ENCODE assay signal across 9 cellular contexts in genomic region chr1:241738284-241738683, GRCh38.
"Had no signal": no experiment of that assay in that cellular context is flagged by ENCODE, and none has a peak within 500 bp of the region (broad histone marks: within the 10 kb centered on the region; RNA-seq: fewer than 3 reads in every experiment).

No MANE protein-coding gene starts in this region.

- DNase-seq: GM23248, GOT3, H7, HFFc6, KBM-7 had no signal

- H2AFZ ChIP-seq: GM23248 had no signal

- H3K36me3 ChIP-seq: HAP-1 had no signal

- H3K9me3 ChIP-seq: HAP-1 had no signal

- H3K27ac ChIP-seq: GM23248, HL-60 had no signal

- ATAC-seq: HCT116, HepG2 had no signal

- H3K4me3 ChIP-seq: GM23248, HAP-1 had no signal

- H3K9ac ChIP-seq: GM23248 had no signal
